ENCODE assay signal across 1 cellular context in the genomic region with DNA sequence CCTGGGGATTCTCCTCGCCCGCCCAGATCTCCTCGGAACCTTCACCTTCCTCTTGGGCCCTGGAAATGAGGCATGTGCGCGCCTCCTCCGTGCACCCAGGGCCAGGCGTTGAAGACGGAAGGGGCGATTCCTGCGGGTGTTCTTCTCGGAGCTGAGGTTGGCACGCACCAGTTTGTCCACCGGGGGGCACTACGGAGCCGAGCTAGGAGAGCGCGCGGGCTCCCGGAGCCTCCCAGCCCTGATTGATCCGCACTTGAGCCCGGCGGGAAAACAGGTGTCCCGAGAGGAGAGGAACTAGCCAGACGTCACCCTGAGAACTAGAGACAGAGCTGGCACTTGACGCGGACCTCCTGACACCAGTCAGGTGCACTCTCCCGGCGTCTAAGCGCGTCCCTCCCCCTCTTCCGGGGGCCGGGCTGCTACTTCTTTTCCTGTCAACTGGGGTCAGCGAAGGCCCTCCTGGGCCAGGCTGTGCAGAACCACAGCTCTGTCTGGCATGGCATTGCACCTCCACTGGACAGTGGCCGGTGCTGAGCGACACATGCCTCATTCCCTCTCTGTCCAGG.
A peak's percentile ranks its signal among the peaks of the same experiment; 100 is the strongest.
TF ChIP-seq lines count a peak whose summit lies in the region.

No MANE protein-coding gene starts in this region.

TF ChIP-seq in HepG2, 621 proteins besides CTCF, POLR2A, EP300 and RAD21 (continued from another document and continues in another):
- TF ChIP-seq, protein P1, sequence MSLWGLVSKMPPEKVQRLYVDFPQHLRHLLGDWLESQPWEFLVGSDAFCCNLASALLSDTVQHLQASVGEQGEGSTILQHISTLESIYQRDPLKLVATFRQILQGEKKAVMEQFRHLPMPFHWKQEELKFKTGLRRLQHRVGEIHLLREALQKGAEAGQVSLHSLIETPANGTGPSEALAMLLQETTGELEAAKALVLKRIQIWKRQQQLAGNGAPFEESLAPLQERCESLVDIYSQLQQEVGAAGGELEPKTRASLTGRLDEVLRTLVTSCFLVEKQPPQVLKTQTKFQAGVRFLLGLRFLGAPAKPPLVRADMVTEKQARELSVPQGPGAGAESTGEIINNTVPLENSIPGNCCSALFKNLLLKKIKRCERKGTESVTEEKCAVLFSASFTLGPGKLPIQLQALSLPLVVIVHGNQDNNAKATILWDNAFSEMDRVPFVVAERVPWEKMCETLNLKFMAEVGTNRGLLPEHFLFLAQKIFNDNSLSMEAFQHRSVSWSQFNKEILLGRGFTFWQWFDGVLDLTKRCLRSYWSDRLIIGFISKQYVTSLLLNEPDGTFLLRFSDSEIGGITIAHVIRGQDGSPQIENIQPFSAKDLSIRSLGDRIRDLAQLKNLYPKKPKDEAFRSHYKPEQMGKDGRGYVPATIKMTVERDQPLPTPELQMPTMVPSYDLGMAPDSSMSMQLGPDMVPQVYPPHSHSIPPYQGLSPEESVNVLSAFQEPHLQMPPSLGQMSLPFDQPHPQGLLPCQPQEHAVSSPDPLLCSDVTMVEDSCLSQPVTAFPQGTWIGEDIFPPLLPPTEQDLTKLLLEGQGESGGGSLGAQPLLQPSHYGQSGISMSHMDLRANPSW (CRISPR knock-in tag; IDR thresholded peaks at IDR 0.05; ENCODE audit: borderline replicate concordance) = no peak
- TF ChIP-seq, protein P2, sequence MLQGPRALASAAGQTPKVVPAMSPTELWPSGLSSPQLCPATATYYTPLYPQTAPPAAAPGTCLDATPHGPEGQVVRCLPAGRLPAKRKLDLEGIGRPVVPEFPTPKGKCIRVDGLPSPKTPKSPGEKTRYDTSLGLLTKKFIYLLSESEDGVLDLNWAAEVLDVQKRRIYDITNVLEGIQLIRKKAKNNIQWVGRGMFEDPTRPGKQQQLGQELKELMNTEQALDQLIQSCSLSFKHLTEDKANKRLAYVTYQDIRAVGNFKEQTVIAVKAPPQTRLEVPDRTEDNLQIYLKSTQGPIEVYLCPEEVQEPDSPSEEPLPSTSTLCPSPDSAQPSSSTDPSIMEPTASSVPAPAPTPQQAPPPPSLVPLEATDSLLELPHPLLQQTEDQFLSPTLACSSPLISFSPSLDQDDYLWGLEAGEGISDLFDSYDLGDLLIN (CRISPR knock-in tag; IDR thresholded peaks at IDR 0.05; ENCODE audit: borderline replicate concordance) = no peak
- TF ChIP-seq ELF3 (CRISPR knock-in tag; IDR thresholded peaks at IDR 0.05) = peak; percentile 63; the same call in 1 of the 2 replicates
- TF ChIP-seq SOX6 (IDR thresholded peaks at IDR 0.05) = no peak
- peak; percentile 50 for TF ChIP-seq SOX6 (CRISPR knock-in tag; IDR thresholded peaks at IDR 0.05)
- TF ChIP-seq, protein P3, sequence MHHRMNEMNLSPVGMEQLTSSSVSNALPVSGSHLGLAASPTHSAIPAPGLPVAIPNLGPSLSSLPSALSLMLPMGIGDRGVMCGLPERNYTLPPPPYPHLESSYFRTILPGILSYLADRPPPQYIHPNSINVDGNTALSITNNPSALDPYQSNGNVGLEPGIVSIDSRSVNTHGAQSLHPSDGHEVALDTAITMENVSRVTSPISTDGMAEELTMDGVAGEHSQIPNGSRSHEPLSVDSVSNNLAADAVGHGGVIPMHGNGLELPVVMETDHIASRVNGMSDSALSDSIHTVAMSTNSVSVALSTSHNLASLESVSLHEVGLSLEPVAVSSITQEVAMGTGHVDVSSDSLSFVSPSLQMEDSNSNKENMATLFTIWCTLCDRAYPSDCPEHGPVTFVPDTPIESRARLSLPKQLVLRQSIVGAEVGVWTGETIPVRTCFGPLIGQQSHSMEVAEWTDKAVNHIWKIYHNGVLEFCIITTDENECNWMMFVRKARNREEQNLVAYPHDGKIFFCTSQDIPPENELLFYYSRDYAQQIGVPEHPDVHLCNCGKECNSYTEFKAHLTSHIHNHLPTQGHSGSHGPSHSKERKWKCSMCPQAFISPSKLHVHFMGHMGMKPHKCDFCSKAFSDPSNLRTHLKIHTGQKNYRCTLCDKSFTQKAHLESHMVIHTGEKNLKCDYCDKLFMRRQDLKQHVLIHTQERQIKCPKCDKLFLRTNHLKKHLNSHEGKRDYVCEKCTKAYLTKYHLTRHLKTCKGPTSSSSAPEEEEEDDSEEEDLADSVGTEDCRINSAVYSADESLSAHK (CRISPR knock-in tag; IDR thresholded peaks at IDR 0.05; ENCODE audit: borderline replicate concordance) = no peak
- TF ChIP-seq NBN (conservative IDR thresholded peaks at IDR 0.05) = no peak
- TF ChIP-seq, protein P4, sequence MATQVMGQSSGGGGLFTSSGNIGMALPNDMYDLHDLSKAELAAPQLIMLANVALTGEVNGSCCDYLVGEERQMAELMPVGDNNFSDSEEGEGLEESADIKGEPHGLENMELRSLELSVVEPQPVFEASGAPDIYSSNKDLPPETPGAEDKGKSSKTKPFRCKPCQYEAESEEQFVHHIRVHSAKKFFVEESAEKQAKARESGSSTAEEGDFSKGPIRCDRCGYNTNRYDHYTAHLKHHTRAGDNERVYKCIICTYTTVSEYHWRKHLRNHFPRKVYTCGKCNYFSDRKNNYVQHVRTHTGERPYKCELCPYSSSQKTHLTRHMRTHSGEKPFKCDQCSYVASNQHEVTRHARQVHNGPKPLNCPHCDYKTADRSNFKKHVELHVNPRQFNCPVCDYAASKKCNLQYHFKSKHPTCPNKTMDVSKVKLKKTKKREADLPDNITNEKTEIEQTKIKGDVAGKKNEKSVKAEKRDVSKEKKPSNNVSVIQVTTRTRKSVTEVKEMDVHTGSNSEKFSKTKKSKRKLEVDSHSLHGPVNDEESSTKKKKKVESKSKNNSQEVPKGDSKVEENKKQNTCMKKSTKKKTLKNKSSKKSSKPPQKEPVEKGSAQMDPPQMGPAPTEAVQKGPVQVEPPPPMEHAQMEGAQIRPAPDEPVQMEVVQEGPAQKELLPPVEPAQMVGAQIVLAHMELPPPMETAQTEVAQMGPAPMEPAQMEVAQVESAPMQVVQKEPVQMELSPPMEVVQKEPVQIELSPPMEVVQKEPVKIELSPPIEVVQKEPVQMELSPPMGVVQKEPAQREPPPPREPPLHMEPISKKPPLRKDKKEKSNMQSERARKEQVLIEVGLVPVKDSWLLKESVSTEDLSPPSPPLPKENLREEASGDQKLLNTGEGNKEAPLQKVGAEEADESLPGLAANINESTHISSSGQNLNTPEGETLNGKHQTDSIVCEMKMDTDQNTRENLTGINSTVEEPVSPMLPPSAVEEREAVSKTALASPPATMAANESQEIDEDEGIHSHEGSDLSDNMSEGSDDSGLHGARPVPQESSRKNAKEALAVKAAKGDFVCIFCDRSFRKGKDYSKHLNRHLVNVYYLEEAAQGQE (IDR thresholded peaks at IDR 0.05; ENCODE audit: borderline replicate concordance in 1 of 2, low read depth in 1 of 2, low read length in 2 of 2) = no peak
- TF ChIP-seq NR3C1 (CRISPR knock-in tag; IDR thresholded peaks at IDR 0.05) = no peak
- no peak for TF ChIP-seq ZBTB8A (CRISPR knock-in tag; IDR thresholded peaks at IDR 0.05; ENCODE audit: borderline replicate concordance, low read depth)
- TF ChIP-seq MEIS2 (CRISPR knock-in tag; IDR thresholded peaks at IDR 0.05) = peak; percentile 57; the same call in 1 of the 2 replicates
- TF ChIP-seq MED1 (CRISPR knock-in tag; IDR thresholded peaks at IDR 0.05) = peak; percentile 29; the same call in 1 of the 2 replicates
- TF ChIP-seq ZNF136 (CRISPR knock-in tag; IDR thresholded peaks at IDR 0.05; ENCODE audit: low read depth) = no peak
- TF ChIP-seq POGZ (CRISPR knock-in tag; IDR thresholded peaks at IDR 0.05) = no peak
- TF ChIP-seq MXD4 (CRISPR knock-in tag; IDR thresholded peaks at IDR 0.05) = no peak
- peak; percentile 69 for TF ChIP-seq ERF (CRISPR knock-in tag; IDR thresholded peaks at IDR 0.05)
- TF ChIP-seq CREB1 (IDR thresholded peaks at IDR 0.05) = no peak
- TF ChIP-seq CREB1 (CRISPR knock-in tag; IDR thresholded peaks at IDR 0.05) = peak; percentile 53; the same call in 1 of the 2 replicates
- no peak for TF ChIP-seq SSRP1 (CRISPR knock-in tag; IDR thresholded peaks at IDR 0.05)
- TF ChIP-seq, protein P5, sequence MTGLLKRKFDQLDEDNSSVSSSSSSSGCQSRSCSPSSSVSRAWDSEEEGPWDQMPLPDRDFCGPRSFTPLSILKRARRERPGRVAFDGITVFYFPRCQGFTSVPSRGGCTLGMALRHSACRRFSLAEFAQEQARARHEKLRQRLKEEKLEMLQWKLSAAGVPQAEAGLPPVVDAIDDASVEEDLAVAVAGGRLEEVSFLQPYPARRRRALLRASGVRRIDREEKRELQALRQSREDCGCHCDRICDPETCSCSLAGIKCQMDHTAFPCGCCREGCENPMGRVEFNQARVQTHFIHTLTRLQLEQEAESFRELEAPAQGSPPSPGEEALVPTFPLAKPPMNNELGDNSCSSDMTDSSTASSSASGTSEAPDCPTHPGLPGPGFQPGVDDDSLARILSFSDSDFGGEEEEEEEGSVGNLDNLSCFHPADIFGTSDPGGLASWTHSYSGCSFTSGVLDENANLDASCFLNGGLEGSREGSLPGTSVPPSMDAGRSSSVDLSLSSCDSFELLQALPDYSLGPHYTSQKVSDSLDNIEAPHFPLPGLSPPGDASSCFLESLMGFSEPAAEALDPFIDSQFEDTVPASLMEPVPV (CRISPR knock-in tag; IDR thresholded peaks at IDR 0.05) = no peak
- peak; percentile 53 for TF ChIP-seq SMC3 (IDR thresholded peaks at IDR 0.05; ENCODE audit: low read length)
- no peak for TF ChIP-seq SMARCC2 (IDR thresholded peaks at IDR 0.05)
- TF ChIP-seq, protein P6, sequence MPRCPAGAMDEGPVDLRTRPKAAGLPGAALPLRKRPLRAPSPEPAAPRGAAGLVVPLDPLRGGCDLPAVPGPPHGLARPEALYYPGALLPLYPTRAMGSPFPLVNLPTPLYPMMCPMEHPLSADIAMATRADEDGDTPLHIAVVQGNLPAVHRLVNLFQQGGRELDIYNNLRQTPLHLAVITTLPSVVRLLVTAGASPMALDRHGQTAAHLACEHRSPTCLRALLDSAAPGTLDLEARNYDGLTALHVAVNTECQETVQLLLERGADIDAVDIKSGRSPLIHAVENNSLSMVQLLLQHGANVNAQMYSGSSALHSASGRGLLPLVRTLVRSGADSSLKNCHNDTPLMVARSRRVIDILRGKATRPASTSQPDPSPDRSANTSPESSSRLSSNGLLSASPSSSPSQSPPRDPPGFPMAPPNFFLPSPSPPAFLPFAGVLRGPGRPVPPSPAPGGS (CRISPR knock-in tag; IDR thresholded peaks at IDR 0.05) = 0 out of 2 replicates have a peak, but pooled peaks have one; percentile 21
- TF ChIP-seq HNF4G (IDR thresholded peaks at IDR 0.05; ENCODE audit: borderline replicate concordance, low read depth, low read length) = no peak
- TF ChIP-seq HNF4G (CRISPR knock-in tag; IDR thresholded peaks at IDR 0.05; ENCODE audit: borderline replicate concordance, low read depth) = no peak
- TF ChIP-seq, protein P7, sequence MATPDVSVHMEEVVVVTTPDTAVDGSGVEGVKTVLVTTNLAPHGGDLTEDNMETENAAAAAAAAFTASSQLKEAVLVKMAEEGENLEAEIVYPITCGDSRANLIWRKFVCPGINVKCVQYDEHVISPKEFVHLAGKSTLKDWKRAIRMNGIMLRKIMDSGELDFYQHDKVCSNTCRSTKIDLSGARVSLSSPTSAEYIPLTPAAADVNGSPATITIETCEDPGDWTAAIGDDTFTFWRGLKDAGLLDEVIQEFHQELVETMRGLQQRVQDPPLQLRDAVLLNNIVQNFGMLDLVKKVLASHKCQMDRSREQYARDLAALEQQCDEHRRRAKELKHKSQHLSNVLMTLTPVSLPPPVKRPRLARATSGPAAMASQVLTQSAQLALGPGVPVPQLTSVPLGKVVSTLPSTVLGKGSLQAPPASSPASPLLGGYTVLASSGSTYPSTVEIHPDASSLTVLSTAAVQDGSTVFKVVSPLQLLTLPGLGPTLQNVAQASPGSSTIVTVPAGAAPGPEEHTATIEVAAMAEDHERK (CRISPR knock-in tag; IDR thresholded peaks at IDR 0.05; ENCODE audit: low read depth) = no peak
- no peak for TF ChIP-seq ZNF878 (CRISPR knock-in tag; IDR thresholded peaks at IDR 0.05)
- no peak for TF ChIP-seq GABPA (IDR thresholded peaks at IDR 0.05; ENCODE audit: low read depth, low read length)
- peak; percentile 66 for TF ChIP-seq GABPA (CRISPR knock-in tag; IDR thresholded peaks at IDR 0.05; ENCODE audit: low read depth)
- TF ChIP-seq SP4 (CRISPR knock-in tag; IDR thresholded peaks at IDR 0.05) = peak; percentile 44; the same call in 1 of the 2 replicates
- TF ChIP-seq ZNF337 (CRISPR knock-in tag; IDR thresholded peaks at IDR 0.05; ENCODE audit: borderline replicate concordance, low read depth) = 0 out of 2 replicates have a peak, but pooled peaks have one; percentile 32
- no peak for TF ChIP-seq NAIF1 (CRISPR knock-in tag; IDR thresholded peaks at IDR 0.05; ENCODE audit: borderline replicate concordance)
- TF ChIP-seq ATRX (CRISPR knock-in tag; IDR thresholded peaks at IDR 0.05; ENCODE audit: borderline replicate concordance) = no peak
- TF ChIP-seq, protein P8, sequence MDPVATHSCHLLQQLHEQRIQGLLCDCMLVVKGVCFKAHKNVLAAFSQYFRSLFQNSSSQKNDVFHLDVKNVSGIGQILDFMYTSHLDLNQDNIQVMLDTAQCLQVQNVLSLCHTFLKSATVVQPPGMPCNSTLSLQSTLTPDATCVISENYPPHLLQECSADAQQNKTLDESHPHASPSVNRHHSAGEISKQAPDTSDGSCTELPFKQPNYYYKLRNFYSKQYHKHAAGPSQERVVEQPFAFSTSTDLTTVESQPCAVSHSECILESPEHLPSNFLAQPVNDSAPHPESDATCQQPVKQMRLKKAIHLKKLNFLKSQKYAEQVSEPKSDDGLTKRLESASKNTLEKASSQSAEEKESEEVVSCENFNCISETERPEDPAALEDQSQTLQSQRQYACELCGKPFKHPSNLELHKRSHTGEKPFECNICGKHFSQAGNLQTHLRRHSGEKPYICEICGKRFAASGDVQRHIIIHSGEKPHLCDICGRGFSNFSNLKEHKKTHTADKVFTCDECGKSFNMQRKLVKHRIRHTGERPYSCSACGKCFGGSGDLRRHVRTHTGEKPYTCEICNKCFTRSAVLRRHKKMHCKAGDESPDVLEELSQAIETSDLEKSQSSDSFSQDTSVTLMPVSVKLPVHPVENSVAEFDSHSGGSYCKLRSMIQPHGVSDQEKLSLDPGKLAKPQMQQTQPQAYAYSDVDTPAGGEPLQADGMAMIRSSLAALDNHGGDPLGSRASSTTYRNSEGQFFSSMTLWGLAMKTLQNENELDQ (CRISPR knock-in tag; IDR thresholded peaks at IDR 0.05; ENCODE audit: borderline replicate concordance) = no peak
- no peak for TF ChIP-seq ZNF329 (CRISPR knock-in tag; IDR thresholded peaks at IDR 0.05; ENCODE audit: low read depth)
- TF ChIP-seq, protein P9, sequence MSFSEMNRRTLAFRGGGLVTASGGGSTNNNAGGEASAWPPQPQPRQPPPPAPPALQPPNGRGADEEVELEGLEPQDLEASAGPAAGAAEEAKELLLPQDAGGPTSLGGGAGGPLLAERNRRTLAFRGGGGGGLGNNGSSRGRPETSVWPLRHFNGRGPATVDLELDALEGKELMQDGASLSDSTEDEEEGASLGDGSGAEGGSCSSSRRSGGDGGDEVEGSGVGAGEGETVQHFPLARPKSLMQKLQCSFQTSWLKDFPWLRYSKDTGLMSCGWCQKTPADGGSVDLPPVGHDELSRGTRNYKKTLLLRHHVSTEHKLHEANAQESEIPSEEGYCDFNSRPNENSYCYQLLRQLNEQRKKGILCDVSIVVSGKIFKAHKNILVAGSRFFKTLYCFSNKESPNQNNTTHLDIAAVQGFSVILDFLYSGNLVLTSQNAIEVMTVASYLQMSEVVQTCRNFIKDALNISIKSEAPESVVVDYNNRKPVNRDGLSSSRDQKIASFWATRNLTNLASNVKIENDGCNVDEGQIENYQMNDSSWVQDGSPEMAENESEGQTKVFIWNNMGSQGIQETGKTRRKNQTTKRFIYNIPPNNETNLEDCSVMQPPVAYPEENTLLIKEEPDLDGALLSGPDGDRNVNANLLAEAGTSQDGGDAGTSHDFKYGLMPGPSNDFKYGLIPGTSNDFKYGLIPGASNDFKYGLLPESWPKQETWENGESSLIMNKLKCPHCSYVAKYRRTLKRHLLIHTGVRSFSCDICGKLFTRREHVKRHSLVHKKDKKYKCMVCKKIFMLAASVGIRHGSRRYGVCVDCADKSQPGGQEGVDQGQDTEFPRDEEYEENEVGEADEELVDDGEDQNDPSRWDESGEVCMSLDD (CRISPR knock-in tag; IDR thresholded peaks at IDR 0.05; ENCODE audit: borderline replicate concordance) = no peak
- TF ChIP-seq ATF7-NPFF (CRISPR knock-in tag; IDR thresholded peaks at IDR 0.05; ENCODE audit: low read depth) = no peak
- no peak for TF ChIP-seq CBX1 (IDR thresholded peaks at IDR 0.05; ENCODE audit: low read depth)
- TF ChIP-seq ZNF790 (CRISPR knock-in tag; IDR thresholded peaks at IDR 0.05; ENCODE audit: borderline replicate concordance) = peak; percentile 87; the same call in 1 of the 2 replicates
